ENCODE assay signal across 14 cellular contexts in the genomic region with DNA sequence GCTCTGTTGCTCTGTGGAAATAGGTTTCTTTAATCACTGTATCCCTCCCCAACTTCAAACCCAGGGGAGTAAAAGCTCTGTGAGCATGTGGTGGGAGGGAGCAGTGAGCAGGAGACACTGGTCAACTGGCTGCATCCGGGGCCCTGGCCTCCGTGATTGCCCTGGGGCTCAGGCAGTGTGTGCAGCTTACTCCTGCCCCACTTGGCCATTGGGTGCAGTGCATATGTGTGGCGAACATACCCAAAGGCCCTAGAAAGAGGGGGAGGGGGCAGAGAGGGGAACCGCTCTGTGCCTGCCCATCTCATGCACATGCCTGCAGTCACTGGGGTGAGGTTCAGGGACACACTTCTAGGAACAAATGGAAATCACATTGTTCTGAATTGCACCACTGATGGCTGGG.
DNase-seq lines count a peak whose midpoint lies in the region; ATAC-seq and TF ChIP-seq lines count a peak whose summit lies in the region.
"Had no signal": no experiment of that assay in that cellular context is flagged by ENCODE, and none has a peak within 500 bp of the region (broad histone marks: within the 10 kb centered on the region; RNA-seq: fewer than 3 reads in every experiment).

No MANE protein-coding gene starts in this region.

- no peaks in the 10 kb centered on the region for H3K27me3 ChIP-seq in OCI-LY1 (ENCODE audit: insufficient read depth, low read length)
- no peaks in the 10 kb centered on the region for H3K27me3 ChIP-seq in upper lobe of left lung
- H3K27me3 ChIP-seq in SK-N-SH (ENCODE audit: insufficient read depth) = no peaks in the 10 kb centered on the region

- peak; percentile 60 for ATAC-seq in WTC11
- peak; percentile 17 to 28 for ATAC-seq in upper lobe of left lung (ENCODE audit: low FRiP score in 2 of 2)
- ATAC-seq: GM23338 had no signal

- TF ChIP-seq POLR2A in upper lobe of left lung (IDR thresholded peaks at IDR 0.05) = no peak

- H3K79me2 ChIP-seq in OCI-LY1 (ENCODE audit: insufficient read depth, low read length) (no peaks in the 10 kb centered on the region), SK-N-SH (ENCODE audit: insufficient read depth) (no peaks in the 10 kb centered on the region)

- DNase-seq in HEK293T (ENCODE audit: extremely low spot score) (peak; percentile 6), WTC11 (ENCODE audit: low spot score) (no peak), upper lobe of left lung (peak in 1 of 2 donors; percentile 38), SK-N-SH (no peak), COLO829 (ENCODE audit: low spot score) (no peak)
- no peak for DNase-seq in activated CD4-positive, alpha-beta T cell treated with anti-CD3 and anti-CD28 coated beads for 1 hour
- DNase-seq: C1 segment of cervical spinal cord; Caco-2; CD4-positive, alpha-beta memory T cell; DMS153; DND-41 had no signal

- H3K27me3 Mint-ChIP-seq in WTC11 (ENCODE audit: low read depth) = no peaks in the 10 kb centered on the region
- H3K27me3 Mint-ChIP-seq: CD4-positive, alpha-beta memory T cell had no signal

- H3K4me1 ChIP-seq in OCI-LY1 (ENCODE audit: insufficient read depth, low read length, severe bottlenecking) (no peaks in the 10 kb centered on the region), upper lobe of left lung (no peaks in the 10 kb centered on the region), SK-N-SH (ENCODE audit: control insufficient read depth in 1 of 2, insufficient read depth in 2 of 2, low read depth in 1 of 2, low read length in 1 of 2) (no peaks in the 10 kb centered on the region)
- H3K4me1 ChIP-seq: Caco-2, HAP-1 had no signal

- H3K9me3 Mint-ChIP-seq in WTC11 = peaks cover 35% of the 10 kb centered on the region

- POLR2A ChIA-PET in HEK293T (lab: Yijun Ruan, JAX) (no interaction called here), WTC11 (lab: Charles Lee) (no interaction called here), SK-N-SH (lab: Yijun Ruan, JAX) (no interaction called here)

- H3K27ac ChIP-seq in OCI-LY1 (ENCODE audit: low read depth, low read length, poor library complexity, severe bottlenecking) = no peak overlapping the region
- H3K27ac ChIP-seq in upper lobe of left lung = no peak overlapping the region
- no peak overlapping the region for H3K27ac ChIP-seq in SK-N-SH (ENCODE audit: low read depth in 2 of 2, low read length in 1 of 2)

- H3K9me2 ChIP-seq in OCI-LY1 (ENCODE audit: low read depth, low read length) (no peaks in the 10 kb centered on the region), SK-N-SH (no peaks in the 10 kb centered on the region)

- no peak overlapping the region for H3K27ac Mint-ChIP-seq in WTC11
- H3K27ac Mint-ChIP-seq: CD4-positive, alpha-beta memory T cell; GM23338 had no signal

- H3K4me1 Mint-ChIP-seq in WTC11 = no peaks in the 10 kb centered on the region
- H3K4me1 Mint-ChIP-seq: CD4-positive, alpha-beta memory T cell; GM23338 had no signal

- TF ChIP-seq CTCF in OCI-LY1 (IDR thresholded peaks at IDR 0.05; ENCODE audit: low read length) (0 out of 2 replicates have a peak, but pooled peaks have one; percentile 10), WTC11 (IDR thresholded peaks at IDR 0.05) (no peak), upper lobe of left lung (IDR thresholded peaks at IDR 0.05) (no peak), SK-N-SH (IDR thresholded peaks at IDR 0.05) (no peak)

- H4K20me1 ChIP-seq in OCI-LY1 (ENCODE audit: insufficient read depth, low read length) (no peaks in the 10 kb centered on the region), SK-N-SH (ENCODE audit: insufficient read depth) (no peaks in the 10 kb centered on the region)

- no peak overlapping the region for H3K4me3 ChIP-seq in OCI-LY1 (ENCODE audit: low read depth, low read length, poor library complexity, severe bottlenecking)
- H3K4me3 ChIP-seq in upper lobe of left lung = no peak overlapping the region
- H3K4me3 ChIP-seq in SK-N-SH (ENCODE audit: low read depth in 2 of 2, low read length in 1 of 2) = no peak overlapping the region
- H3K4me3 ChIP-seq: GM23338, HAP-1 had no signal

- WGBS in upper lobe of left lung, 2 donors = 89% methylated on average over 4 of the region's 4 CpGs; no CpG with 5 or more reads in 1 of the 2 donors
- 13% methylated on average over 3 of the region's 4 CpGs for WGBS in SK-N-SH (ENCODE audit: low lambda C conversion rate)

- H3K4me3 Mint-ChIP-seq in WTC11 = no peak overlapping the region
- H3K4me3 Mint-ChIP-seq: CD4-positive, alpha-beta memory T cell; GM23338 had no signal

- TF ChIP-seq EP300 in upper lobe of left lung (IDR thresholded peaks at IDR 0.05) = no peak
- no peak for TF ChIP-seq EP300 in SK-N-SH (IDR thresholded peaks at IDR 0.05; ENCODE audit: borderline replicate concordance in 1 of 2, low read depth in 1 of 2, low read length in 1 of 2)

- no peaks in the 10 kb centered on the region for H3K9me3 ChIP-seq in OCI-LY1 (ENCODE audit: low read length)
- H3K9me3 ChIP-seq in upper lobe of left lung = peaks cover 0 to 14% (median 5%) of the 10 kb centered on the region in 4 donors
- no peaks in the 10 kb centered on the region for H3K9me3 ChIP-seq in SK-N-SH
- H3K9me3 ChIP-seq: Caco-2, HAP-1 had no signal

- no peak for TF ChIP-seq RAD21 in SK-N-SH (IDR thresholded peaks at IDR 0.05; ENCODE audit: low read length)

- H2AFZ ChIP-seq in OCI-LY1 (ENCODE audit: low read length) (no peak overlapping the region), SK-N-SH (ENCODE audit: low read depth) (no peak overlapping the region)
- H2AFZ ChIP-seq: GM23338 had no signal

- peaks cover 19% of the 10 kb centered on the region for H3K36me3 Mint-ChIP-seq in WTC11
- H3K36me3 Mint-ChIP-seq: CD4-positive, alpha-beta memory T cell had no signal

- H3K9ac ChIP-seq in OCI-LY1 (ENCODE audit: low read length) = no peak overlapping the region
- H3K9ac ChIP-seq in SK-N-SH = no peak overlapping the region

- H3F3A ChIP-seq in OCI-LY1 (ENCODE audit: insufficient read depth, low read length) (no peaks in the 10 kb centered on the region), SK-N-SH (replicated peaks; ENCODE audit: insufficient read depth) (no peaks in the 10 kb centered on the region)

- H3K4me2 ChIP-seq in OCI-LY1 (ENCODE audit: low read length) = no peak overlapping the region
- no peak overlapping the region for H3K4me2 ChIP-seq in SK-N-SH
- H3K4me2 ChIP-seq: GM23338 had no signal

- CTCF ChIA-PET in HEK293T (lab: Yijun Ruan, JAX) (no interaction called here), WTC11 (lab: Charles Lee) (interaction anchor here (0.6 kb wide), 1 partner anchor 13 kb away, joined by 3 read pairs; no protein-coding TSS in a partner anchor), SK-N-SH (lab: Yijun Ruan, JAX) (no interaction called here)

- no peaks in the 10 kb centered on the region for H3K36me3 ChIP-seq in OCI-LY1 (ENCODE audit: insufficient read depth, low read length)
- H3K36me3 ChIP-seq in upper lobe of left lung = no peaks in the 10 kb centered on the region
- H3K36me3 ChIP-seq in SK-N-SH (replicated peaks in 1 of 2; ENCODE audit: control insufficient read depth in 1 of 2, insufficient read depth in 2 of 2, low read length in 1 of 2) = no peaks in the 10 kb centered on the region
- H3K36me3 ChIP-seq: HAP-1 had no signal

TF ChIP-seq in HEK293T, 16 proteins besides CTCF, POLR2A, EP300 and RAD21 (continues in another document):
- TF ChIP-seq L3MBTL2 (conservative IDR thresholded peaks at IDR 0.05) = no peak
- no peak for TF ChIP-seq SUZ12 (IDR thresholded peaks at IDR 0.05)
- TF ChIP-seq SP1 (IDR thresholded peaks at IDR 0.05) = no peak
- no peak for TF ChIP-seq ZNF384 (IDR thresholded peaks at IDR 0.05)
- TF ChIP-seq FOXM1 (IDR thresholded peaks at IDR 0.05; ENCODE audit: borderline replicate concordance) = no peak
- TF ChIP-seq ARNT (IDR thresholded peaks at IDR 0.05) = no peak
- TF ChIP-seq ELF4 (IDR thresholded peaks at IDR 0.05) = no peak
- TF ChIP-seq FOXA1 (IDR thresholded peaks at IDR 0.05) = no peak
- TF ChIP-seq LEF1 (IDR thresholded peaks at IDR 0.05; ENCODE audit: borderline replicate concordance) = no peak

TF ChIP-seq in WTC11, 78 proteins besides CTCF, POLR2A, EP300 and RAD21 (continues in another document):
- no peak for TF ChIP-seq MAX (CRISPR knock-in tag; IDR thresholded peaks at IDR 0.05)
- TF ChIP-seq, protein P1, sequence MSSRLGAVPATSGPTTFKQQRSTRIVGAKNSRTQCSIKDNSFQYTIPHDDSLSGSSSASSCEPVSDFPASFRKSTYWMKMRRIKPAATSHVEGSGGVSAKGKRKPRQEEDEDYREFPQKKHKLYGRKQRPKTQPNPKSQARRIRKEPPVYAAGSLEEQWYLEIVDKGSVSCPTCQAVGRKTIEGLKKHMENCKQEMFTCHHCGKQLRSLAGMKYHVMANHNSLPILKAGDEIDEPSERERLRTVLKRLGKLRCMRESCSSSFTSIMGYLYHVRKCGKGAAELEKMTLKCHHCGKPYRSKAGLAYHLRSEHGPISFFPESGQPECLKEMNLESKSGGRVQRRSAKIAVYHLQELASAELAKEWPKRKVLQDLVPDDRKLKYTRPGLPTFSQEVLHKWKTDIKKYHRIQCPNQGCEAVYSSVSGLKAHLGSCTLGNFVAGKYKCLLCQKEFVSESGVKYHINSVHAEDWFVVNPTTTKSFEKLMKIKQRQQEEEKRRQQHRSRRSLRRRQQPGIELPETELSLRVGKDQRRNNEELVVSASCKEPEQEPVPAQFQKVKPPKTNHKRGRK (CRISPR knock-in tag; IDR thresholded peaks at IDR 0.05; ENCODE audit: borderline replicate concordance) = no peak
- TF ChIP-seq JAZF1 (CRISPR knock-in tag; IDR thresholded peaks at IDR 0.05) = no peak
- no peak for TF ChIP-seq ZNF263 (CRISPR knock-in tag; IDR thresholded peaks at IDR 0.05; ENCODE audit: low read depth)

TF ChIP-seq in SK-N-SH, 30 proteins besides CTCF, POLR2A, EP300 and RAD21 (continues in another document):
- TF ChIP-seq MXI1 (IDR thresholded peaks at IDR 0.05; ENCODE audit: low read depth, low read length) (no peak), RXRA (IDR thresholded peaks at IDR 0.05; ENCODE audit: borderline replicate concordance, low read depth) (no peak), PBX3 (IDR thresholded peaks at IDR 0.05) (no peak), ELF1 (IDR thresholded peaks at IDR 0.05) (no peak), MEF2A (IDR thresholded peaks at IDR 0.05; ENCODE audit: borderline replicate concordance, low read depth) (no peak), YY1 (IDR thresholded peaks at IDR 0.05; ENCODE audit: low read depth) (no peak), NFIC (IDR thresholded peaks at IDR 0.05; ENCODE audit: borderline replicate concordance) (no peak), RFX5 (IDR thresholded peaks at IDR 0.05; ENCODE audit: low read length) (no peak), RCOR1 (IDR thresholded peaks at IDR 0.05; ENCODE audit: low read length) (no peak)
